ENCODE assay signal across 1 cellular context in genomic region chr12:49599961-49600360, GRCh38.
TF ChIP-seq lines count a peak whose summit lies in the region.

No MANE protein-coding gene starts in this region.

TF ChIP-seq in H1, 55 proteins besides CTCF, POLR2A, EP300 and RAD21:
- no peak for TF ChIP-seq HDAC6 (IDR thresholded peaks at IDR 0.05; ENCODE audit: low read depth, low read length)
- no peak for TF ChIP-seq SRF (IDR thresholded peaks at IDR 0.05; ENCODE audit: low read depth, low read length)
- TF ChIP-seq SIX5 (IDR thresholded peaks at IDR 0.05; ENCODE audit: low read depth, low read length): no peak
- no peak for TF ChIP-seq RNF2 (IDR thresholded peaks at IDR 0.05; ENCODE audit: borderline replicate concordance, low read depth, low read length, missing control alignments, poor library complexity, severe bottlenecking)
- TF ChIP-seq PHF8 (conservative IDR thresholded peaks at IDR 0.05; ENCODE audit: low read depth, low read length): no peak
- TF ChIP-seq POLR2AphosphoS5 (IDR thresholded peaks at IDR 0.05; ENCODE audit: low read depth, low read length): no peak
- no peak for TF ChIP-seq SAP30 (IDR thresholded peaks at IDR 0.05; ENCODE audit: insufficient read depth, insufficient replicate concordance, low read length)
- no peak for TF ChIP-seq HDAC2 (IDR thresholded peaks at IDR 0.05; ENCODE audit: borderline replicate concordance in 1 of 2, low read depth in 2 of 2, low read length in 2 of 2)
- no peak for TF ChIP-seq BACH1 (IDR thresholded peaks at IDR 0.05; ENCODE audit: low read length)
- no peak for TF ChIP-seq RFX5 (IDR thresholded peaks at IDR 0.05; ENCODE audit: borderline replicate concordance, low read depth, low read length)
- TF ChIP-seq SP2 (IDR thresholded peaks at IDR 0.05; ENCODE audit: low read length): no peak
- no peak for TF ChIP-seq CTBP2 (IDR thresholded peaks at IDR 0.05; ENCODE audit: borderline replicate concordance, insufficient read depth, insufficient read length, low read length)
TF ChIP-seq in H1: peak in this region for 0.
